In the genomic region with DNA sequence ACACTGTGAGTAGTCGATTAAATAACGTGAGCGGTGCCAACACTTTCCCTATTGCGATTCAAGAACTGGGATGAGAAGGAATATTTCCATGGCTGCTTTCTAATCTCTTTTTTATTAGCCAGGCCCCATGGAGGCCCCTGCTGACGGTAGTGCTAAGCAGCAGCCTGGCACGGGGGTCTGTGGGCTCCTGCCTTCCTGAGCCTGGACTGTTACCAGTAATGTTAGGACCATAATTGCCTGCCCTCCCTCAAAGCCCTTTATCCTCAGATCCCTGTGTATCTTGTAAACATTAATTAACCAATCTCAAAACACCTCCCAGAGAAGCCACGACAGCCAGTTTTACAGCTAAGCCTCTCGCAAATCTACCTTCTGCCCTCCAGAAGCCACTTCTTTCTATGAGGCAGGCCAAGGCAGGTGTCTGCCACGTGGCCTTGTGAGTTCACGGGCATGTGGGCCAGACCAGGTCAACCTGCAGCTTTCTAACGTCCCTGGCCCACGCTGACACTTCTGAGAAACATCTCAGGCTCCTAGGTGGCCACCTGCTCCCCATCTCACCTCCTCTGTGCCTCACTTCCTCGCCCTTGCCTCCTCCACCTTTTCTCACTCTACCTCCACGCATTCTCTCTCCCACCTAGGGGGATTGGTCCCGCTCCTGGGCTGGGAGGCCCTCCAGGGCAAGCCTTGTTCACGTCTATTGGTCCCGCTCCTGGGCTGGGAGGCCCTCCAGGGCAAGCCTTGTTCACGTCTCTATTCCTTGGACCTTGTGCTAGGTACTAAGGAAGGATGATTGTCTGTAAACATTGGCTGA, we compare ENCODE assay signal across 19 cellular contexts.
"Had no signal": no experiment of that assay in that cellular context is flagged by ENCODE, and none has a peak within 500 bp of the region (broad histone marks: within the 10 kb centered on the region; RNA-seq: fewer than 3 reads in every experiment).

No MANE protein-coding gene starts in this region.

- H3K4me1 Mint-ChIP-seq: activated CD8-positive, alpha-beta memory T cell treated with anti-CD3 and anti-CD28 coated beads, Interleukin-2, amount 10 ng/mL, durations not matched to agents 7 days and 5 days; activated naive CD8-positive, alpha-beta T cell treated with anti-CD3 and anti-CD28 coated beads, Interleukin-2, amount 10 ng/mL, durations not matched to agents 7 days and 5 days had no signal

- H3K27me3 ChIP-seq: ascending aorta, gastrocnemius medialis had no signal

- H3K36me3 Mint-ChIP-seq: activated CD8-positive, alpha-beta memory T cell treated with anti-CD3 and anti-CD28 coated beads, Interleukin-2, amount 10 ng/mL, durations not matched to agents 7 days and 5 days; activated naive CD8-positive, alpha-beta T cell treated with anti-CD3 and anti-CD28 coated beads, Interleukin-2, amount 10 ng/mL, durations not matched to agents 7 days and 5 days had no signal

- H3K9me3 ChIP-seq: ascending aorta, gastrocnemius medialis, lower lobe of right lung, prostate gland, thoracic aorta had no signal

- H3K4me1 ChIP-seq: ascending aorta, gastrocnemius medialis, lower lobe of right lung, prostate gland had no signal

- DNase-seq: activated CD4-positive, alpha-beta T cell treated with anti-CD3 and anti-CD28 coated beads, Interleukin-2, amount 50 U/mL, for 48 hours; activated CD4-positive, CD25-positive, alpha-beta regulatory T cell treated with anti-CD3 and anti-CD28 coated beads, Interleukin-2, amount 50 U/mL, for 72 hours; activated CD8-positive, alpha-beta memory T cell treated with anti-CD3 and anti-CD28 coated beads, Interleukin-2, amount 10 ng/mL, durations not matched to agents 7 days and 5 days; activated gamma-delta T cell; activated naive CD8-positive, alpha-beta T cell treated with anti-CD3 and anti-CD28 coated beads, Interleukin-2, amount 10 ng/mL, durations not matched to agents 7 days and 5 days; activated T-cell treated with anti-CD3 and anti-CD28 coated beads, Interleukin-2, amount 50 U/mL, for 24 hours; gastrocnemius medialis; lower lobe of right lung; midbrain; naive thymus-derived CD4-positive, alpha-beta T cell; occipital lobe; stimulated activated CD4-positive, alpha-beta T cell treated with anti-CD3 and anti-CD28 coated beads, Interleukin-12 subunit alpha, Interleukin-12 subunit beta, amount 100 ng/mL, for 4 hours; stimulated activated CD4-positive, alpha-beta T cell treated with anti-CD3 and anti-CD28 coated beads, Interleukin-2, amount 100 ng/mL, for 48 hours; stimulated activated CD8-positive, alpha-beta memory T cell treated with anti-CD3 and anti-CD28 coated beads, Interleukin-4, amount 100 ng/mL, for 48 hours; stimulated activated naive CD8-positive, alpha-beta T cell treated with anti-CD3 and anti-CD28 coated beads, Interleukin-15, Interleukin-2, amounts not matched to agents 100 U/mL and 50 U/mL, for 24 hours had no signal

- H3K27ac Mint-ChIP-seq: activated CD8-positive, alpha-beta memory T cell treated with anti-CD3 and anti-CD28 coated beads, Interleukin-2, amount 10 ng/mL, durations not matched to agents 7 days and 5 days; activated naive CD8-positive, alpha-beta T cell treated with anti-CD3 and anti-CD28 coated beads, Interleukin-2, amount 10 ng/mL, durations not matched to agents 7 days and 5 days; activated T-cell treated with anti-CD3 and anti-CD28 coated beads, Interleukin-2, amount 50 U/mL, for 24 hours had no signal

- H3K4me3 ChIP-seq: ascending aorta, gastrocnemius medialis, lower lobe of right lung, prostate gland, thoracic aorta had no signal

- H3K36me3 ChIP-seq: ascending aorta, gastrocnemius medialis, lower lobe of right lung, prostate gland, thoracic aorta had no signal

- ATAC-seq: activated CD8-positive, alpha-beta memory T cell treated with anti-CD3 and anti-CD28 coated beads, Interleukin-2, amount 10 ng/mL, durations not matched to agents 7 days and 5 days; gastrocnemius medialis; lower lobe of right lung; naive thymus-derived CD4-positive, alpha-beta T cell; sciatic nerve; stimulated activated naive CD8-positive, alpha-beta T cell treated with anti-CD3 and anti-CD28 coated beads, Interleukin-15, Interleukin-2, amounts not matched to agents 100 U/mL and 50 U/mL, for 24 hours had no signal

- H3K27me3 Mint-ChIP-seq: activated CD8-positive, alpha-beta memory T cell treated with anti-CD3 and anti-CD28 coated beads, Interleukin-2, amount 10 ng/mL, durations not matched to agents 7 days and 5 days; activated naive CD8-positive, alpha-beta T cell treated with anti-CD3 and anti-CD28 coated beads, Interleukin-2, amount 10 ng/mL, durations not matched to agents 7 days and 5 days; activated T-cell treated with anti-CD3 and anti-CD28 coated beads, Interleukin-2, amount 50 U/mL, for 24 hours had no signal

- H3K9me3 Mint-ChIP-seq: activated naive CD8-positive, alpha-beta T cell treated with anti-CD3 and anti-CD28 coated beads, Interleukin-2, amount 10 ng/mL, durations not matched to agents 7 days and 5 days; activated T-cell treated with anti-CD3 and anti-CD28 coated beads, Interleukin-2, amount 50 U/mL, for 24 hours; naive thymus-derived CD4-positive, alpha-beta T cell had no signal

- H3K4me3 Mint-ChIP-seq: activated CD8-positive, alpha-beta memory T cell treated with anti-CD3 and anti-CD28 coated beads, Interleukin-2, amount 10 ng/mL, durations not matched to agents 7 days and 5 days; activated naive CD8-positive, alpha-beta T cell treated with anti-CD3 and anti-CD28 coated beads, Interleukin-2, amount 10 ng/mL, durations not matched to agents 7 days and 5 days; activated T-cell treated with anti-CD3 and anti-CD28 coated beads, Interleukin-2, amount 50 U/mL, for 24 hours; naive thymus-derived CD4-positive, alpha-beta T cell had no signal

- H3K27ac ChIP-seq: ascending aorta, gastrocnemius medialis, lower lobe of right lung, prostate gland, thoracic aorta had no signal
